8 cellular contexts compared by ENCODE assay signal in genomic region chr6:166957087-166957804, GRCh38. TPM values are rescaled to one million over a fixed set of nuclear protein-coding genes. Genes with fewer than 3 reads are reported as not detected.
DNase-seq lines count a peak whose midpoint lies in the region; ATAC-seq and TF ChIP-seq lines count a peak whose summit lies in the region.

No MANE protein-coding gene starts in this region.

- H3K9me3 ChIP-seq in iPS DF 6.9 (ENCODE audit: control insufficient read depth, insufficient read depth, low read length) (no peaks in the 10 kb centered on the region), skeletal muscle tissue (ENCODE audit: control insufficient read depth in 3 of 3, low read length in 3 of 3) (no peaks in the 10 kb centered on the region)

- intact Hi-C loops in CD14-positive monocyte (cut with micrococcal nuclease) = loop anchor here (2.0 to 10.0 kb wide), 4 partner anchors 42 to 332 kb away; partner anchors contain the start of genes CEP43 (in 2 of the 2) and RPS6KA2 (in 2 of the 2)

- H3K27me3 Mint-ChIP-seq in CD14-positive monocyte (ENCODE audit: low read depth in 3 of 3) = peaks cover 0 to 8% (median 3%) of the 10 kb centered on the region in 3 donors

- H3K27me3 ChIP-seq in iPS DF 6.9 (ENCODE audit: control insufficient read depth, insufficient read depth, low read length) (no peaks in the 10 kb centered on the region), skeletal muscle tissue (ENCODE audit: control insufficient read depth in 3 of 3, insufficient read depth in 3 of 3, low read length in 3 of 3) (no peaks in the 10 kb centered on the region)

- peak overlapping the region; percentile 98 to 100 (median 100) for H3K27ac Mint-ChIP-seq in CD14-positive monocyte

- peaks cover 63% of the 10 kb centered on the region for H3K4me1 Mint-ChIP-seq in CD14-positive monocyte

- peaks cover 24 to 36% of the 10 kb centered on the region in 2 donors for H3K36me3 Mint-ChIP-seq in CD14-positive monocyte

- peak overlapping the region; percentile 57 to 80 (median 77) for H3K9ac ChIP-seq in skeletal muscle tissue (ENCODE audit: low read depth in 1 of 3, low read length in 3 of 3)

- peak overlapping the region; percentile 93 to 97 for H3K4me3 Mint-ChIP-seq in CD14-positive monocyte

- H3K4me1 ChIP-seq in iPS DF 6.9 (ENCODE audit: control insufficient read depth, insufficient read depth, low read length) (0 out of 2 replicates have a peak, but pooled peaks cover 4% of the 10 kb centered on the region), skeletal muscle tissue (ENCODE audit: control insufficient read depth in 3 of 3, insufficient read depth in 3 of 3, low read length in 3 of 3) (peaks cover 9 to 24% (median 14%) of the 10 kb centered on the region in 3 donors)

- DNase-seq in CD14-positive monocyte (ENCODE audit: low spot score) (peak; percentile 68), RKO (ENCODE audit: low spot score) (peak; percentile 28), iPS DF 6.9 (ENCODE audit: low read depth, low spot score) (no peak), DMS114 treated with DMSO at 0.1 percent for 48 hours (lab: John Stamatoyannopoulos, UW; ENCODE audit: unreplicated experiment) (no peak)

- ATAC-seq in GM19025 (IDR thresholded peaks at IDR 0.05; ENCODE audit: low read depth, unreplicated experiment) (peak; percentile 35), HG03135 (IDR thresholded peaks at IDR 0.05; ENCODE audit: unreplicated experiment) (peak; percentile 23)

- peaks cover 0 to 3% (median 0%) of the 10 kb centered on the region in 7 donors for H3K9me3 Mint-ChIP-seq in CD14-positive monocyte

- H3K4me3 ChIP-seq in iPS DF 6.9 (ENCODE audit: low read length) = peak overlapping the region; percentile 75; the same call in 1 of the 2 replicates
- peak overlapping the region; percentile 70 to 86 (median 86) for H3K4me3 ChIP-seq in skeletal muscle tissue (ENCODE audit: low read length in 3 of 3)

- H3K36me3 ChIP-seq in iPS DF 6.9 (ENCODE audit: control insufficient read depth, insufficient read depth, low read length) (no peaks in the 10 kb centered on the region), skeletal muscle tissue (ENCODE audit: control insufficient read depth in 3 of 3, insufficient read depth in 3 of 3, low read length in 3 of 3) (no peaks in the 10 kb centered on the region)

- no peak for TF ChIP-seq CTCF in CD14-positive monocyte (IDR thresholded peaks at IDR 0.05)

- WGBS in iPS DF 6.9 (ENCODE audit: insufficient coverage, insufficient read length) = no CpG with 5 or more reads among the region's 26 CpGs

- H3K27ac ChIP-seq in angular gyrus (ENCODE audit: low read depth, low read length) (peak overlapping the region; percentile 73), iPS DF 6.9 (ENCODE audit: low read length) (no peak overlapping the region), skeletal muscle tissue (ENCODE audit: low read depth, low read length) (peak overlapping the region; percentile 76)

RNA-seq across cellular contexts. Expression of gene RNASET2, which starts 0.9 kb away (rescaled TPM):
- 100 to 1,000 TPM; 493 to 562 TPM for polyA plus RNA-seq in CD14-positive monocyte
- 20.9 TPM for total RNA-seq in skeletal muscle tissue

RNA-seq across cellular contexts. Expression of gene CEP43, which starts 42.0 kb away (rescaled TPM):
- 1 to 10 TPM; 3.8 to 7.1 TPM for polyA plus RNA-seq in CD14-positive monocyte
- 16.7 TPM for total RNA-seq in skeletal muscle tissue

Comparison
In these comparisons a context has a peak if more than half of its experiments do, and no peak if none do; other contexts are left out.
1. DNase-seq: peak in CD14-positive monocyte (single experiment) and RKO (single experiment); none in iPS DF 6.9 (single experiment) and DMS114 treated with DMSO at 0.1 percent for 48 hours (single experiment).